15 cellular contexts compared by ENCODE assay signal in genomic region chr6:15547379-15547778, GRCh38.
DNase-seq lines count a peak whose midpoint lies in the region; ATAC-seq, FAIRE-seq and TF ChIP-seq lines count a peak whose summit lies in the region.
"Had no signal": no experiment of that assay in that cellular context is flagged by ENCODE, and none has a peak within 500 bp of the region (broad histone marks: within the 10 kb centered on the region; RNA-seq: fewer than 3 reads in every experiment).

No MANE protein-coding gene starts in this region.

- H3K36me3 ChIP-seq in A673 (ENCODE audit: insufficient read depth, low read length, poor library complexity, severe bottlenecking) (no peaks in the 10 kb centered on the region), SK-N-MC (ENCODE audit: insufficient read depth, low read length) (0 out of 2 replicates have a peak, but pooled peaks cover 3% of the 10 kb centered on the region)
- H3K36me3 ChIP-seq: SJSA1 had no signal

- POLR2A ChIA-PET in A673 (lab: Charles Lee; ENCODE audit: low non-redundant PET) = no interaction called here

- intact Hi-C loops in A673 (cut with micrococcal nuclease; ENCODE audit: unreplicated experiment) = no loop called here

- H3K9ac ChIP-seq in SK-N-MC (ENCODE audit: insufficient read length) = no peak overlapping the region

- H3K4me3 ChIP-seq in A673 (ENCODE audit: low read depth, low read length, poor library complexity, severe bottlenecking) = no peak overlapping the region
- peak overlapping the region; percentile 50 for H3K4me3 ChIP-seq in SK-N-MC
- H3K4me3 ChIP-seq: SJSA1 had no signal

- peak; percentile 62 for FAIRE-seq in islet of Langerhans (lab: Jason Lieb, UNC)

- H3K4me1 ChIP-seq in A673 (ENCODE audit: insufficient read depth, low read length, poor library complexity, severe bottlenecking) = peaks cover 54% of the 10 kb centered on the region
- H3K4me1 ChIP-seq: SJSA1 had no signal

- CTCF ChIA-PET in A673 (lab: Charles Lee) = no interaction called here

- H3K9me3 ChIP-seq in A673 (ENCODE audit: low read depth, low read length, poor library complexity, severe bottlenecking) = peaks cover 13% of the 10 kb centered on the region
- H3K9me3 ChIP-seq in SK-N-MC (ENCODE audit: low read depth, low read length) = no peaks in the 10 kb centered on the region
- H3K9me3 ChIP-seq: SJSA1 had no signal

- TF ChIP-seq CTCF in A673 (conservative IDR thresholded peaks at IDR 0.05; ENCODE audit: low read depth, low read length) = no peak

- BruUV-seq in A673 (replicated peaks; lab: Mats Ljungman, UMichigan) = no TSS peak

- H3K27ac ChIP-seq in A673 (ENCODE audit: low read depth, low read length, poor library complexity, severe bottlenecking) (peak overlapping the region; percentile 64), SK-N-MC (peak overlapping the region; percentile 61)
- H3K27ac ChIP-seq: SJSA1 had no signal

- no peaks in the 10 kb centered on the region for H3K27me3 ChIP-seq in A673 (replicated peaks; ENCODE audit: insufficient read depth, low read depth, low read length, poor library complexity)
- H3K27me3 ChIP-seq: SJSA1 had no signal

- peak; percentile 88 for DNase-seq in A673 (ENCODE audit: low spot score)
- peak; percentile 41 for DNase-seq in NCI-H146 (lab: John Stamatoyannopoulos, UW)
- peak; percentile 85 for DNase-seq in SK-N-MC (ENCODE audit: low read depth, low spot score)
- DNase-seq in stimulated activated CD4-positive, alpha-beta T cell treated with anti-CD3 and anti-CD28 coated beads, Interleukin-2, amount 100 ng/mL, for 48 hours = no peak
- no peak for DNase-seq in NCI-H226
- DNase-seq: H9; Kasumi-1; MM.1S; NCI-H1105; NCI-H187 treated with DMSO at 0.1 percent for 48 hours; NCI-H524; NK-92 treated with Interleukin-12 subunit alpha and Interleukin-12 subunit beta, amount 100 ng/mL, for 24 hours had no signal

- ATAC-seq in GM19395 (IDR thresholded peaks at IDR 0.05; ENCODE audit: unreplicated experiment) = no peak

Comparison
In these comparisons a context has a peak if more than half of its experiments do, and no peak if none do; other contexts are left out.
1. DNase-seq: peak in A673 (single experiment), NCI-H146 (single experiment) and SK-N-MC (single experiment); none in stimulated activated CD4-positive, alpha-beta T cell treated with anti-CD3 and anti-CD28 coated beads, Interleukin-2, amount 100 ng/mL, for 48 hours (0 of 2) and NCI-H226 (single experiment).